Comparison of ENCODE assay signal across 1 cellular context in genomic region chr3:170751083-170751893, GRCh38.
TF ChIP-seq lines count a peak whose summit lies in the region.

No MANE protein-coding gene starts in this region.

TF ChIP-seq in WTC11, 78 proteins besides CTCF, POLR2A, EP300 and RAD21 (continued from another document):
- no peak for TF ChIP-seq NFE2L1 (CRISPR knock-in tag; IDR thresholded peaks at IDR 0.05)
- no peak for TF ChIP-seq ZSCAN18 (CRISPR knock-in tag; IDR thresholded peaks at IDR 0.05)
- no peak for TF ChIP-seq MAX (CRISPR knock-in tag; IDR thresholded peaks at IDR 0.05)
- no peak for TF ChIP-seq GTF2I (CRISPR knock-in tag; conservative IDR thresholded peaks at IDR 0.05)
- no peak for TF ChIP-seq USF1 (CRISPR knock-in tag; IDR thresholded peaks at IDR 0.05)
- TF ChIP-seq TCF7 (CRISPR knock-in tag; IDR thresholded peaks at IDR 0.05; ENCODE audit: low read depth): no peak
- TF ChIP-seq STAT6 (CRISPR knock-in tag; conservative IDR thresholded peaks at IDR 0.05; ENCODE audit: low read depth): no peak
- no peak for TF ChIP-seq PREB (CRISPR knock-in tag; IDR thresholded peaks at IDR 0.05; ENCODE audit: borderline replicate concordance)
